In the genomic region with DNA sequence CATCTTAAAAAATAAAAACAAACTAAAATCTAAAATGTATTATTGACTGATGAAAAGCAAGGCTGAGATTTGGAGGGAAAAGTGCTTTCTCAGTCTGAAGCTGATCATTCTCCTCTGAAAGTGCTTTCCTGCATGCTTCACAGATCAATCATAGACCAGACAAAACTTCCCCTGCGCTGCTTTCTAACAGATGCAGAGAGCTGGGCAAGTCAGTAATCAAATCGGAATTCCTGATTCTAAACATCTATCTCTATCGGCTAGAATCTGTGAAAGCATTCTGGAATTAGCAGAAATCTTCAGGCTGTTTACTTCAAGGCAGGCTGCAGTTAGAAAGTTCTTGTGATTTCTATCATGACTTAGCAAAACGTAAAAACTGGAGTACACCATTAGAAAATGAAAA, we compare ENCODE assay signal across 1 cellular context.
TF ChIP-seq lines count a peak whose summit lies in the region.

No MANE protein-coding gene starts in this region.

TF ChIP-seq in H1, 55 proteins besides CTCF, POLR2A, EP300 and RAD21:
- TF ChIP-seq SRF (IDR thresholded peaks at IDR 0.05; ENCODE audit: low read depth, low read length) (no peak), TEAD4 (IDR thresholded peaks at IDR 0.05; ENCODE audit: low read depth, low read length) (no peak), GTF2F1 (IDR thresholded peaks at IDR 0.05; ENCODE audit: borderline replicate concordance, low read depth, low read length) (no peak), HDAC6 (IDR thresholded peaks at IDR 0.05; ENCODE audit: low read depth, low read length) (no peak), SP4 (IDR thresholded peaks at IDR 0.05; ENCODE audit: low read length) (no peak), SUZ12 (IDR thresholded peaks at IDR 0.05; ENCODE audit: low read length) (no peak), CEBPB (IDR thresholded peaks at IDR 0.05; ENCODE audit: low read depth, low read length) (no peak), NANOG (IDR thresholded peaks at IDR 0.05; ENCODE audit: insufficient read depth, low read depth, low read length, poor library complexity, severe bottlenecking) (no peak), ZNF274 (IDR thresholded peaks at IDR 0.05; ENCODE audit: borderline replicate concordance, extremely low read depth, low read length) (no peak), BCL11A (IDR thresholded peaks at IDR 0.05; ENCODE audit: low read depth in 2 of 2, low read length in 2 of 2) (no peak), PHF8 (conservative IDR thresholded peaks at IDR 0.05; ENCODE audit: low read depth, low read length) (no peak)
- TF ChIP-seq, protein P1, sequence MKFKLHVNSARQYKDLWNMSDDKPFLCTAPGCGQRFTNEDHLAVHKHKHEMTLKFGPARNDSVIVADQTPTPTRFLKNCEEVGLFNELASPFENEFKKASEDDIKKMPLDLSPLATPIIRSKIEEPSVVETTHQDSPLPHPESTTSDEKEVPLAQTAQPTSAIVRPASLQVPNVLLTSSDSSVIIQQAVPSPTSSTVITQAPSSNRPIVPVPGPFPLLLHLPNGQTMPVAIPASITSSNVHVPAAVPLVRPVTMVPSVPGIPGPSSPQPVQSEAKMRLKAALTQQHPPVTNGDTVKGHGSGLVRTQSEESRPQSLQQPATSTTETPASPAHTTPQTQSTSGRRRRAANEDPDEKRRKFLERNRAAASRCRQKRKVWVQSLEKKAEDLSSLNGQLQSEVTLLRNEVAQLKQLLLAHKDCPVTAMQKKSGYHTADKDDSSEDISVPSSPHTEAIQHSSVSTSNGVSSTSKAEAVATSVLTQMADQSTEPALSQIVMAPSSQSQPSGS (IDR thresholded peaks at IDR 0.05; ENCODE audit: low read length): no peak
- TF ChIP-seq, protein P2, sequence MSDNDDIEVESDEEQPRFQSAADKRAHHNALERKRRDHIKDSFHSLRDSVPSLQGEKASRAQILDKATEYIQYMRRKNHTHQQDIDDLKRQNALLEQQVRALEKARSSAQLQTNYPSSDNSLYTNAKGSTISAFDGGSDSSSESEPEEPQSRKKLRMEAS (IDR thresholded peaks at IDR 0.05): no peak
- TF ChIP-seq, protein P3, sequence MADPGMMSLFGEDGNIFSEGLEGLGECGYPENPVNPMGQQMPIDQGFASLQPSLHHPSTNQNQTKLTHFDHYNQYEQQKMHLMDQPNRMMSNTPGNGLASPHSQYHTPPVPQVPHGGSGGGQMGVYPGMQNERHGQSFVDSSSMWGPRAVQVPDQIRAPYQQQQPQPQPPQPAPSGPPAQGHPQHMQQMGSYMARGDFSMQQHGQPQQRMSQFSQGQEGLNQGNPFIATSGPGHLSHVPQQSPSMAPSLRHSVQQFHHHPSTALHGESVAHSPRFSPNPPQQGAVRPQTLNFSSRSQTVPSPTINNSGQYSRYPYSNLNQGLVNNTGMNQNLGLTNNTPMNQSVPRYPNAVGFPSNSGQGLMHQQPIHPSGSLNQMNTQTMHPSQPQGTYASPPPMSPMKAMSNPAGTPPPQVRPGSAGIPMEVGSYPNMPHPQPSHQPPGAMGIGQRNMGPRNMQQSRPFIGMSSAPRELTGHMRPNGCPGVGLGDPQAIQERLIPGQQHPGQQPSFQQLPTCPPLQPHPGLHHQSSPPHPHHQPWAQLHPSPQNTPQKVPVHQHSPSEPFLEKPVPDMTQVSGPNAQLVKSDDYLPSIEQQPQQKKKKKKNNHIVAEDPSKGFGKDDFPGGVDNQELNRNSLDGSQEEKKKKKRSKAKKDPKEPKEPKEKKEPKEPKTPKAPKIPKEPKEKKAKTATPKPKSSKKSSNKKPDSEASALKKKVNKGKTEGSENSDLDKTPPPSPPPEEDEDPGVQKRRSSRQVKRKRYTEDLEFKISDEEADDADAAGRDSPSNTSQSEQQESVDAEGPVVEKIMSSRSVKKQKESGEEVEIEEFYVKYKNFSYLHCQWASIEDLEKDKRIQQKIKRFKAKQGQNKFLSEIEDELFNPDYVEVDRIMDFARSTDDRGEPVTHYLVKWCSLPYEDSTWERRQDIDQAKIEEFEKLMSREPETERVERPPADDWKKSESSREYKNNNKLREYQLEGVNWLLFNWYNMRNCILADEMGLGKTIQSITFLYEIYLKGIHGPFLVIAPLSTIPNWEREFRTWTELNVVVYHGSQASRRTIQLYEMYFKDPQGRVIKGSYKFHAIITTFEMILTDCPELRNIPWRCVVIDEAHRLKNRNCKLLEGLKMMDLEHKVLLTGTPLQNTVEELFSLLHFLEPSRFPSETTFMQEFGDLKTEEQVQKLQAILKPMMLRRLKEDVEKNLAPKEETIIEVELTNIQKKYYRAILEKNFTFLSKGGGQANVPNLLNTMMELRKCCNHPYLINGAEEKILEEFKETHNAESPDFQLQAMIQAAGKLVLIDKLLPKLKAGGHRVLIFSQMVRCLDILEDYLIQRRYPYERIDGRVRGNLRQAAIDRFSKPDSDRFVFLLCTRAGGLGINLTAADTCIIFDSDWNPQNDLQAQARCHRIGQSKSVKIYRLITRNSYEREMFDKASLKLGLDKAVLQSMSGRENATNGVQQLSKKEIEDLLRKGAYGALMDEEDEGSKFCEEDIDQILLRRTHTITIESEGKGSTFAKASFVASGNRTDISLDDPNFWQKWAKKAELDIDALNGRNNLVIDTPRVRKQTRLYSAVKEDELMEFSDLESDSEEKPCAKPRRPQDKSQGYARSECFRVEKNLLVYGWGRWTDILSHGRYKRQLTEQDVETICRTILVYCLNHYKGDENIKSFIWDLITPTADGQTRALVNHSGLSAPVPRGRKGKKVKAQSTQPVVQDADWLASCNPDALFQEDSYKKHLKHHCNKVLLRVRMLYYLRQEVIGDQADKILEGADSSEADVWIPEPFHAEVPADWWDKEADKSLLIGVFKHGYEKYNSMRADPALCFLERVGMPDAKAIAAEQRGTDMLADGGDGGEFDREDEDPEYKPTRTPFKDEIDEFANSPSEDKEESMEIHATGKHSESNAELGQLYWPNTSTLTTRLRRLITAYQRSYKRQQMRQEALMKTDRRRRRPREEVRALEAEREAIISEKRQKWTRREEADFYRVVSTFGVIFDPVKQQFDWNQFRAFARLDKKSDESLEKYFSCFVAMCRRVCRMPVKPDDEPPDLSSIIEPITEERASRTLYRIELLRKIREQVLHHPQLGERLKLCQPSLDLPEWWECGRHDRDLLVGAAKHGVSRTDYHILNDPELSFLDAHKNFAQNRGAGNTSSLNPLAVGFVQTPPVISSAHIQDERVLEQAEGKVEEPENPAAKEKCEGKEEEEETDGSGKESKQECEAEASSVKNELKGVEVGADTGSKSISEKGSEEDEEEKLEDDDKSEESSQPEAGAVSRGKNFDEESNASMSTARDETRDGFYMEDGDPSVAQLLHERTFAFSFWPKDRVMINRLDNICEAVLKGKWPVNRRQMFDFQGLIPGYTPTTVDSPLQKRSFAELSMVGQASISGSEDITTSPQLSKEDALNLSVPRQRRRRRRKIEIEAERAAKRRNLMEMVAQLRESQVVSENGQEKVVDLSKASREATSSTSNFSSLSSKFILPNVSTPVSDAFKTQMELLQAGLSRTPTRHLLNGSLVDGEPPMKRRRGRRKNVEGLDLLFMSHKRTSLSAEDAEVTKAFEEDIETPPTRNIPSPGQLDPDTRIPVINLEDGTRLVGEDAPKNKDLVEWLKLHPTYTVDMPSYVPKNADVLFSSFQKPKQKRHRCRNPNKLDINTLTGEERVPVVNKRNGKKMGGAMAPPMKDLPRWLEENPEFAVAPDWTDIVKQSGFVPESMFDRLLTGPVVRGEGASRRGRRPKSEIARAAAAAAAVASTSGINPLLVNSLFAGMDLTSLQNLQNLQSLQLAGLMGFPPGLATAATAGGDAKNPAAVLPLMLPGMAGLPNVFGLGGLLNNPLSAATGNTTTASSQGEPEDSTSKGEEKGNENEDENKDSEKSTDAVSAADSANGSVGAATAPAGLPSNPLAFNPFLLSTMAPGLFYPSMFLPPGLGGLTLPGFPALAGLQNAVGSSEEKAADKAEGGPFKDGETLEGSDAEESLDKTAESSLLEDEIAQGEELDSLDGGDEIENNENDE (IDR thresholded peaks at IDR 0.05; ENCODE audit: insufficient replicate concordance, low read length): no peak
